Comparison of ENCODE assay signal across 8 cellular contexts in the genomic region with DNA sequence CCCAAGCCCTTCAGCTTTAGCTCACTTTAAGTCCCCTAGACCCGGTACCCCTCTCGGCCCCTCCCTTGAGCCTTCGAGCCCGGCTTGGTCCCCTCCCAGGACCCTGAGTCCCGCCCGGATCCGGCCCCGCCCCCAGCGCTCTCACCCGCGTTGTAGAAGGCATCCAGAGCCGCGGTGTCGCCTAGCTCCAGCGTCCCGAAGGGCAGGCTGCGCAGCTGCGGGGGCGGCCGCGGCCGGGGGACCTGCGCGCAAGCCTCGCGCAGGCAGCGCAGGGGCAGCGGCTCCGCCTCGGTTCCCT. TPM values are rescaled to one million over a fixed set of nuclear protein-coding genes. Genes with fewer than 3 reads are reported as not detected.
A peak's percentile ranks its signal among the peaks of the same experiment; 100 is the strongest.
DNase-seq lines count a peak whose midpoint lies in the region; ATAC-seq and TF ChIP-seq lines count a peak whose summit lies in the region.

No MANE protein-coding gene starts in this region.

- ATAC-seq in SK-N-SH treated with all-trans-retinoic acid at 6 μM for 48 hours (peak; percentile 67), Right ventricle myocardium superior (ENCODE audit: poor library complexity) (peak; percentile 74)
- ATAC-seq in activated naive CD8-positive, alpha-beta T cell treated with anti-CD3 and anti-CD28 coated beads, Interleukin-2, amount 10 ng/mL, durations not matched to agents 7 days and 5 days (ENCODE audit: low read depth), result peak; percentile 68

- H3K36me3 Mint-ChIP-seq in activated naive CD8-positive, alpha-beta T cell treated with anti-CD3 and anti-CD28 coated beads, Interleukin-2, amount 10 ng/mL, durations not matched to agents 7 days and 5 days, result no peaks in the 10 kb centered on the region
- H3K36me3 Mint-ChIP-seq in osteocyte (ENCODE audit: unreplicated experiment) (peaks cover 21% of the 10 kb centered on the region), type B pancreatic cell (no peaks in the 10 kb centered on the region)

- POLR2A ChIA-PET in activated naive CD8-positive, alpha-beta T cell treated with anti-CD3 and anti-CD28 coated beads, Interleukin-2, amount 10 ng/mL, durations not matched to agents 7 days and 5 days (lab: Charles Lee), result interaction anchor here (0.6 to 2.8 kb wide), 10 partner anchors 9 to 480 kb away, joined by 4 to 15 read pairs (median 5); a partner anchor contains a TSS

- H3K4me3 Mint-ChIP-seq in activated naive CD8-positive, alpha-beta T cell treated with anti-CD3 and anti-CD28 coated beads, Interleukin-2, amount 10 ng/mL, durations not matched to agents 7 days and 5 days, result peak overlapping the region; percentile 86
- peak overlapping the region; percentile 87 for H3K4me3 Mint-ChIP-seq in osteocyte (ENCODE audit: unreplicated experiment)
- H3K4me3 Mint-ChIP-seq in type B pancreatic cell, result peak overlapping the region; percentile 95

- no peaks in the 10 kb centered on the region for H3K27me3 Mint-ChIP-seq in activated naive CD8-positive, alpha-beta T cell treated with anti-CD3 and anti-CD28 coated beads, Interleukin-2, amount 10 ng/mL, durations not matched to agents 7 days and 5 days
- no peaks in the 10 kb centered on the region for H3K27me3 Mint-ChIP-seq in osteocyte (ENCODE audit: unreplicated experiment)
- no peaks in the 10 kb centered on the region for H3K27me3 Mint-ChIP-seq in type B pancreatic cell

- peak; percentile 31 for TF ChIP-seq POLR2A in GM18951 (IDR thresholded peaks at IDR 0.05; ENCODE audit: extremely low read depth, insufficient read depth, insufficient read length)

- peaks cover 34% of the 10 kb centered on the region for H3K4me1 Mint-ChIP-seq in activated naive CD8-positive, alpha-beta T cell treated with anti-CD3 and anti-CD28 coated beads, Interleukin-2, amount 10 ng/mL, durations not matched to agents 7 days and 5 days
- peaks cover 30% of the 10 kb centered on the region for H3K4me1 Mint-ChIP-seq in osteocyte (ENCODE audit: unreplicated experiment)
- H3K4me1 Mint-ChIP-seq in type B pancreatic cell (ENCODE audit: unreplicated experiment), result peaks cover 28% of the 10 kb centered on the region

- no peak for TF ChIP-seq CTCF in osteocyte (IDR thresholded peaks at IDR 0.05)
- TF ChIP-seq CTCF in type B pancreatic cell (conservative IDR thresholded peaks at IDR 0.05), result no peak

- intact Hi-C loops in Right ventricle myocardium superior (cut with DNase I), result no loop called here

- in situ Hi-C loops in GM18951 (cut with MboI; ENCODE audit: low sequenced_read_pairs, unreplicated experiment), result no loop called here

- H3K27ac Mint-ChIP-seq in activated naive CD8-positive, alpha-beta T cell treated with anti-CD3 and anti-CD28 coated beads, Interleukin-2, amount 10 ng/mL, durations not matched to agents 7 days and 5 days, result peak overlapping the region; percentile 84
- H3K27ac Mint-ChIP-seq in osteocyte (ENCODE audit: unreplicated experiment), result peak overlapping the region; percentile 97
- H3K27ac Mint-ChIP-seq in type B pancreatic cell, result peak overlapping the region; percentile 99

- DNase-seq in A172 (ENCODE audit: low spot score) (peak; percentile 31), Kasumi-1 (lab: John Stamatoyannopoulos, UW) (peak; percentile 66 to 73), Right ventricle myocardium superior (peak; percentile 96), osteocyte (ENCODE audit: extremely low spot score, unreplicated experiment) (peak; percentile 92), type B pancreatic cell (ENCODE audit: extremely low spot score, unreplicated experiment) (peak; percentile 87)
- peak; percentile 83 for DNase-seq in activated naive CD8-positive, alpha-beta T cell treated with anti-CD3 and anti-CD28 coated beads, Interleukin-2, amount 10 ng/mL, durations not matched to agents 7 days and 5 days

- H3K9me3 Mint-ChIP-seq in activated naive CD8-positive, alpha-beta T cell treated with anti-CD3 and anti-CD28 coated beads, Interleukin-2, amount 10 ng/mL, durations not matched to agents 7 days and 5 days, result no peaks in the 10 kb centered on the region
- H3K9me3 Mint-ChIP-seq in osteocyte (ENCODE audit: unreplicated experiment) (no peaks in the 10 kb centered on the region), type B pancreatic cell (no peaks in the 10 kb centered on the region)

TF ChIP-seq in SK-N-SH treated with all-trans-retinoic acid at 6 μM for 48 hours, 23 proteins besides CTCF, POLR2A, EP300 and RAD21:
- TF ChIP-seq ZNF70 (CRISPR knock-in tag; IDR thresholded peaks at IDR 0.05), result no peak
- TF ChIP-seq, protein P1, sequence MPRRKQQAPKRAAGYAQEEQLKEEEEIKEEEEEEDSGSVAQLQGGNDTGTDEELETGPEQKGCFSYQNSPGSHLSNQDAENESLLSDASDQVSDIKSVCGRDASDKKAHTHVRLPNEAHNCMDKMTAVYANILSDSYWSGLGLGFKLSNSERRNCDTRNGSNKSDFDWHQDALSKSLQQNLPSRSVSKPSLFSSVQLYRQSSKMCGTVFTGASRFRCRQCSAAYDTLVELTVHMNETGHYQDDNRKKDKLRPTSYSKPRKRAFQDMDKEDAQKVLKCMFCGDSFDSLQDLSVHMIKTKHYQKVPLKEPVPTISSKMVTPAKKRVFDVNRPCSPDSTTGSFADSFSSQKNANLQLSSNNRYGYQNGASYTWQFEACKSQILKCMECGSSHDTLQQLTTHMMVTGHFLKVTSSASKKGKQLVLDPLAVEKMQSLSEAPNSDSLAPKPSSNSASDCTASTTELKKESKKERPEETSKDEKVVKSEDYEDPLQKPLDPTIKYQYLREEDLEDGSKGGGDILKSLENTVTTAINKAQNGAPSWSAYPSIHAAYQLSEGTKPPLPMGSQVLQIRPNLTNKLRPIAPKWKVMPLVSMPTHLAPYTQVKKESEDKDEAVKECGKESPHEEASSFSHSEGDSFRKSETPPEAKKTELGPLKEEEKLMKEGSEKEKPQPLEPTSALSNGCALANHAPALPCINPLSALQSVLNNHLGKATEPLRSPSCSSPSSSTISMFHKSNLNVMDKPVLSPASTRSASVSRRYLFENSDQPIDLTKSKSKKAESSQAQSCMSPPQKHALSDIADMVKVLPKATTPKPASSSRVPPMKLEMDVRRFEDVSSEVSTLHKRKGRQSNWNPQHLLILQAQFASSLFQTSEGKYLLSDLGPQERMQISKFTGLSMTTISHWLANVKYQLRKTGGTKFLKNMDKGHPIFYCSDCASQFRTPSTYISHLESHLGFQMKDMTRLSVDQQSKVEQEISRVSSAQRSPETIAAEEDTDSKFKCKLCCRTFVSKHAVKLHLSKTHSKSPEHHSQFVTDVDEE (CRISPR knock-in tag; IDR thresholded peaks at IDR 0.05), result no peak
- no peak for TF ChIP-seq ZFP30 (CRISPR knock-in tag; IDR thresholded peaks at IDR 0.05)
- no peak for TF ChIP-seq TOX (CRISPR knock-in tag; IDR thresholded peaks at IDR 0.05; ENCODE audit: borderline replicate concordance)
- no peak for TF ChIP-seq CSDC2 (CRISPR knock-in tag; IDR thresholded peaks at IDR 0.05)
- no peak for TF ChIP-seq ESRRG (CRISPR knock-in tag; IDR thresholded peaks at IDR 0.05)
- TF ChIP-seq SNAI2 (CRISPR knock-in tag; IDR thresholded peaks at IDR 0.05), result no peak
- no peak for TF ChIP-seq OSR1 (CRISPR knock-in tag; IDR thresholded peaks at IDR 0.05)
TF ChIP-seq in SK-N-SH treated with all-trans-retinoic acid at 6 μM for 48 hours: peak in this region for 0.

RNA-seq across cellular contexts. Expression of a gene that starts 0.7 kb away (rescaled TPM):
- total RNA-seq in A172 (2014; rRNA removed; shearing (Covaris generic)), result 7.1 and 13.2 TPM in 2 replicates
- 1 to 10 TPM; 8.6 to 9.0 TPM for total RNA-seq in activated naive CD8-positive, alpha-beta T cell treated with anti-CD3 and anti-CD28 coated beads, Interleukin-2, amount 10 ng/mL, durations not matched to agents 7 days and 5 days
- total RNA-seq in Right ventricle myocardium superior (41.0 TPM), osteocyte (43.0 and 48.2 TPM in 2 replicates), type B pancreatic cell (ENCODE audit: low replicate concordance) (15.6 and 39.9 TPM in 2 replicates)

RNA-seq across cellular contexts. Expression of a gene that starts 8.6 kb away (rescaled TPM):
- not detected in 2 replicates for total RNA-seq in A172 (2014; rRNA removed; shearing (Covaris generic))
- total RNA-seq in activated naive CD8-positive, alpha-beta T cell treated with anti-CD3 and anti-CD28 coated beads, Interleukin-2, amount 10 ng/mL, durations not matched to agents 7 days and 5 days, result not detected
- total RNA-seq in Right ventricle myocardium superior (15.8 TPM), osteocyte (not detected in 2 replicates), type B pancreatic cell (ENCODE audit: low replicate concordance) (not detected in 2 replicates)

RNA-seq across cellular contexts. Expression of a gene that starts 17.1 kb away (rescaled TPM):
- not detected in 2 replicates for total RNA-seq in A172 (2014; rRNA removed; shearing (Covaris generic))
- total RNA-seq in activated naive CD8-positive, alpha-beta T cell treated with anti-CD3 and anti-CD28 coated beads, Interleukin-2, amount 10 ng/mL, durations not matched to agents 7 days and 5 days, result not detected
- total RNA-seq in Right ventricle myocardium superior (not detected), osteocyte (not detected in 2 replicates), type B pancreatic cell (ENCODE audit: low replicate concordance) (0.41 and 0.76 TPM in 2 replicates)

RNA-seq across cellular contexts. Expression of a gene that starts 24.2 kb away (rescaled TPM):
- total RNA-seq in A172 (2014; rRNA removed; shearing (Covaris generic)), result 1.8 and 3.5 TPM in 2 replicates
- 100 to 1,000 TPM; 103 to 105 TPM for total RNA-seq in activated naive CD8-positive, alpha-beta T cell treated with anti-CD3 and anti-CD28 coated beads, Interleukin-2, amount 10 ng/mL, durations not matched to agents 7 days and 5 days
- total RNA-seq in Right ventricle myocardium superior (0.43 TPM), osteocyte (0.46 and 0.97 TPM in 2 replicates), type B pancreatic cell (ENCODE audit: low replicate concordance) (37.2 and 105 TPM in 2 replicates)

RNA-seq across cellular contexts. Expression of a gene that starts 26.4 kb away (rescaled TPM):
- 0.05 and 0.50 TPM in 2 replicates for total RNA-seq in A172 (2014; rRNA removed; shearing (Covaris generic))
- under 1 TPM; 0.42 to 0.43 TPM for total RNA-seq in activated naive CD8-positive, alpha-beta T cell treated with anti-CD3 and anti-CD28 coated beads, Interleukin-2, amount 10 ng/mL, durations not matched to agents 7 days and 5 days
- total RNA-seq in Right ventricle myocardium superior, result 0.24 TPM
- total RNA-seq in osteocyte, result 0.50 and 0.56 TPM in 2 replicates
- 1.3 and 1.9 TPM in 2 replicates for total RNA-seq in type B pancreatic cell (ENCODE audit: low replicate concordance)

Comparison
In these comparisons a context has a peak if more than half of its experiments do, and no peak if none do; other contexts are left out.
1. Peak in every context shown above with its lines: DNase-seq and ATAC-seq.
2. DNase-seq: peak in every context shown above with its lines; median percentile 96 in Right ventricle myocardium superior; 92 in osteocyte; 87 in type B pancreatic cell; 83 in activated naive CD8-positive, alpha-beta T cell treated with anti-CD3 and anti-CD28 coated beads, Interleukin-2, amount 10 ng/mL, durations not matched to agents 7 days and 5 days; 70 in Kasumi-1; 31 in A172.
3. RNA of a gene that starts 8.6 kb away (total RNA-seq): 15.8 TPM in Right ventricle myocardium superior (single experiment); not detected in A172, not detected in activated naive CD8-positive, alpha-beta T cell treated with anti-CD3 and anti-CD28 coated beads, Interleukin-2, amount 10 ng/mL, durations not matched to agents 7 days and 5 days, not detected in osteocyte and not detected in type B pancreatic cell; every median in the first group is over 10 times any median in the second.